ENCODE assay signal across 1 cellular context in the genomic region with DNA sequence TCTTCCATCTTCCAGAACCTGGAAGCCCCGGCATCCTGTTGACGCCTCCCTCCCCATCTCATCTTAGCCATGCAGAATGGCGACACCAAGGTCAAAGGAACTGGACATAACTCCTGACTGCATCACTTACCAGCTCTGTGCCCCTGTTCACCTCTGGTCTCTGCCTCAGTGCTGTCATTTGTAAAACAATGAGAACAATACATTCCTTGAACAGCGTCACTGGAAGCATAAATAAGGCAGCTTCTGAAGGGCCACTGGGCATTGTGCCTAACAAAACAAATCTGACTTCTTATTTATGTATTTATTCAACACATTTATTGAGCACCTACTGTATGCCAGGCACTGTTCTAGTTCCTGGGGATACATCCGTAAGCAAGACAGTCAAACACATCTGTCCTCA.
TF ChIP-seq lines count a peak whose summit lies in the region.

No MANE protein-coding gene starts in this region.

TF ChIP-seq in HepG2, 621 proteins besides CTCF, POLR2A, EP300 and RAD21 (continued from another document):
- TF ChIP-seq, protein P1, sequence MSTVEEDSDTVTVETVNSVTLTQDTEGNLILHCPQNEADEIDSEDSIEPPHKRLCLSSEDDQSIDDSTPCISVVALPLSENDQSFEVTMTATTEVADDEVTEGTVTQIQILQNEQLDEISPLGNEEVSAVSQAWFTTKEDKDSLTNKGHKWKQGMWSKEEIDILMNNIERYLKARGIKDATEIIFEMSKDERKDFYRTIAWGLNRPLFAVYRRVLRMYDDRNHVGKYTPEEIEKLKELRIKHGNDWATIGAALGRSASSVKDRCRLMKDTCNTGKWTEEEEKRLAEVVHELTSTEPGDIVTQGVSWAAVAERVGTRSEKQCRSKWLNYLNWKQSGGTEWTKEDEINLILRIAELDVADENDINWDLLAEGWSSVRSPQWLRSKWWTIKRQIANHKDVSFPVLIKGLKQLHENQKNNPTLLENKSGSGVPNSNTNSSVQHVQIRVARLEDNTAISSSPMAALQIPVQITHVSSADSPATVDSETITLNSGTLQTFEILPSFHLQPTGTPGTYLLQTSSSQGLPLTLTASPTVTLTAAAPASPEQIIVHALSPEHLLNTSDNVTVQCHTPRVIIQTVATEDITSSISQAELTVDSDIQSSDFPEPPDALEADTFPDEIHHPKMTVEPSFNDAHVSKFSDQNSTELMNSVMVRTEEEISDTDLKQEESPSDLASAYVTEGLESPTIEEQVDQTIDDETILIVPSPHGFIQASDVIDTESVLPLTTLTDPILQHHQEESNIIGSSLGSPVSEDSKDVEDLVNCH (CRISPR knock-in tag; IDR thresholded peaks at IDR 0.05), result no peak
- no peak for TF ChIP-seq POLR2AphosphoS5 (IDR thresholded peaks at IDR 0.05; ENCODE audit: low read depth, low read length)
- TF ChIP-seq ZSCAN22 (CRISPR knock-in tag; IDR thresholded peaks at IDR 0.05), result no peak
- TF ChIP-seq FOXM1 (CRISPR knock-in tag; IDR thresholded peaks at IDR 0.05), result no peak
- TF ChIP-seq PRDM15 (CRISPR knock-in tag; IDR thresholded peaks at IDR 0.05), result no peak
- TF ChIP-seq, protein P2, sequence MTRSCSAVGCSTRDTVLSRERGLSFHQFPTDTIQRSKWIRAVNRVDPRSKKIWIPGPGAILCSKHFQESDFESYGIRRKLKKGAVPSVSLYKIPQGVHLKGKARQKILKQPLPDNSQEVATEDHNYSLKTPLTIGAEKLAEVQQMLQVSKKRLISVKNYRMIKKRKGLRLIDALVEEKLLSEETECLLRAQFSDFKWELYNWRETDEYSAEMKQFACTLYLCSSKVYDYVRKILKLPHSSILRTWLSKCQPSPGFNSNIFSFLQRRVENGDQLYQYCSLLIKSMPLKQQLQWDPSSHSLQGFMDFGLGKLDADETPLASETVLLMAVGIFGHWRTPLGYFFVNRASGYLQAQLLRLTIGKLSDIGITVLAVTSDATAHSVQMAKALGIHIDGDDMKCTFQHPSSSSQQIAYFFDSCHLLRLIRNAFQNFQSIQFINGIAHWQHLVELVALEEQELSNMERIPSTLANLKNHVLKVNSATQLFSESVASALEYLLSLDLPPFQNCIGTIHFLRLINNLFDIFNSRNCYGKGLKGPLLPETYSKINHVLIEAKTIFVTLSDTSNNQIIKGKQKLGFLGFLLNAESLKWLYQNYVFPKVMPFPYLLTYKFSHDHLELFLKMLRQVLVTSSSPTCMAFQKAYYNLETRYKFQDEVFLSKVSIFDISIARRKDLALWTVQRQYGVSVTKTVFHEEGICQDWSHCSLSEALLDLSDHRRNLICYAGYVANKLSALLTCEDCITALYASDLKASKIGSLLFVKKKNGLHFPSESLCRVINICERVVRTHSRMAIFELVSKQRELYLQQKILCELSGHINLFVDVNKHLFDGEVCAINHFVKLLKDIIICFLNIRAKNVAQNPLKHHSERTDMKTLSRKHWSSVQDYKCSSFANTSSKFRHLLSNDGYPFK (CRISPR knock-in tag; IDR thresholded peaks at IDR 0.05; ENCODE audit: borderline replicate concordance), result no peak
- TF ChIP-seq NCOA5 (CRISPR knock-in tag; IDR thresholded peaks at IDR 0.05), result no peak
- TF ChIP-seq ZMYM4 (CRISPR knock-in tag; IDR thresholded peaks at IDR 0.05), result no peak
